Comparison of ENCODE assay signal across 11 cellular contexts in genomic region chr9:137575382-137575724, GRCh38. TPM values are rescaled to one million over a fixed set of nuclear protein-coding genes. Genes with fewer than 3 reads are reported as not detected.
DNase-seq lines count a peak whose midpoint lies in the region; ATAC-seq and TF ChIP-seq lines count a peak whose summit lies in the region.
"Had no signal": no experiment of that assay in that cellular context is flagged by ENCODE, and none has a peak within 500 bp of the region (broad histone marks: within the 10 kb centered on the region; RNA-seq: fewer than 3 reads in every experiment).

No MANE protein-coding gene starts in this region.

- CTCF ChIA-PET in activated CD4-positive, alpha-beta memory T cell treated with anti-CD3 and anti-CD28 coated beads for 36 hours (lab: Charles Lee) = interaction anchor here (0.6 kb wide), 1 partner anchor 487 kb away, joined by 3 read pairs; no protein-coding TSS in a partner anchor

- ATAC-seq in right cardiac atrium (no peak), HG03520 (IDR thresholded peaks at IDR 0.05; ENCODE audit: unreplicated experiment) (no peak), GM21737 (IDR thresholded peaks at IDR 0.05; ENCODE audit: unreplicated experiment) (no peak)

- TF ChIP-seq EP300 in ovary (IDR thresholded peaks at IDR 0.05) = no peak

- no peak overlapping the region for H3K27ac ChIP-seq in BLaER1
- peak overlapping the region; percentile 26 for H3K27ac ChIP-seq in right cardiac atrium (ENCODE audit: low read length)
- H3K27ac ChIP-seq in ovary = no peak overlapping the region
- H3K27ac ChIP-seq: skin epidermis had no signal

- WGBS in right cardiac atrium = 49% methylated on average over 9 of the region's 9 CpGs
- WGBS in ovary, 3 donors = 64 to 77% (median 74%) methylated on average over 9 of the region's 9 CpGs

- POLR2A ChIA-PET in activated CD4-positive, alpha-beta memory T cell treated with anti-CD3 and anti-CD28 coated beads for 36 hours (lab: Charles Lee) = interaction anchor here (1.7 kb wide), 1 partner anchor 23 kb away, joined by 6 read pairs; the partner anchor contains the start of gene MRPL41

- H3K4me1 Mint-ChIP-seq in activated CD4-positive, alpha-beta memory T cell treated with anti-CD3 and anti-CD28 coated beads for 36 hours (ENCODE audit: low read depth) = peaks cover 37% of the 10 kb centered on the region

- no peaks in the 10 kb centered on the region for H3K27me3 Mint-ChIP-seq in activated CD4-positive, alpha-beta memory T cell treated with anti-CD3 and anti-CD28 coated beads for 36 hours

- DNase-seq in GM06990 (ENCODE audit: extremely low read depth, insufficient read length) (no peak), right cardiac atrium (no peak), ovary (no peak), GOT3 (lab: John Stamatoyannopoulos, UW) (no peak)
- peak; percentile 50 for DNase-seq in activated CD4-positive, alpha-beta memory T cell treated with anti-CD3 and anti-CD28 coated beads for 36 hours
- DNase-seq: activated CD4-positive, CD25-positive, alpha-beta regulatory T cell treated with anti-CD3 and anti-CD28 coated beads, Interleukin-2, amount 50 U/mL, for 72 hours; SIG-M5 had no signal

- intact Hi-C loops in activated CD4-positive, alpha-beta memory T cell treated with anti-CD3 and anti-CD28 coated beads for 36 hours (cut with micrococcal nuclease) = no loop called here
- intact Hi-C loops in right cardiac atrium (cut with DNase I) = no loop called here
- intact Hi-C loops in ovary (cut with DNase I) = no loop called here

- H3K9me3 Mint-ChIP-seq in activated CD4-positive, alpha-beta memory T cell treated with anti-CD3 and anti-CD28 coated beads for 36 hours = no peaks in the 10 kb centered on the region

- H3K4me3 ChIP-seq in BLaER1 (no peak overlapping the region), GM06990 (replicated peaks; ENCODE audit: low read depth, low read length) (peak overlapping the region; percentile 2), right cardiac atrium (ENCODE audit: low read length) (no peak overlapping the region), ovary (no peak overlapping the region)
- H3K4me3 ChIP-seq: skin epidermis had no signal

- H3K4me2 ChIP-seq in BLaER1 = 0 out of 2 replicates have a peak overlapping the region, but pooled peaks have one; percentile 98

- no peaks in the 10 kb centered on the region for H3K9me3 ChIP-seq in BLaER1
- H3K9me3 ChIP-seq in right cardiac atrium (ENCODE audit: control insufficient read depth, low read length) = no peaks in the 10 kb centered on the region
- H3K9me3 ChIP-seq in ovary = no peaks in the 10 kb centered on the region

- H3K27me3 ChIP-seq in BLaER1 (no peaks in the 10 kb centered on the region), GM06990 (replicated peaks; ENCODE audit: control insufficient read depth, insufficient read depth, low read length) (no peaks in the 10 kb centered on the region), right cardiac atrium (ENCODE audit: control insufficient read depth, insufficient read depth) (no peaks in the 10 kb centered on the region), ovary (no peaks in the 10 kb centered on the region)

- TF ChIP-seq POLR2A in ovary (IDR thresholded peaks at IDR 0.05) = no peak

- peak overlapping the region; percentile 63 for H3K27ac Mint-ChIP-seq in activated CD4-positive, alpha-beta memory T cell treated with anti-CD3 and anti-CD28 coated beads for 36 hours

- peaks cover 26% of the 10 kb centered on the region for H3K36me3 Mint-ChIP-seq in activated CD4-positive, alpha-beta memory T cell treated with anti-CD3 and anti-CD28 coated beads for 36 hours

- H4K20me1 ChIP-seq in BLaER1 = peaks cover 59% of the 10 kb centered on the region

- H3K4me3 Mint-ChIP-seq in activated CD4-positive, alpha-beta memory T cell treated with anti-CD3 and anti-CD28 coated beads for 36 hours = no peak overlapping the region

- H3K4me1 ChIP-seq in BLaER1 = peaks cover 39% of the 10 kb centered on the region
- peaks cover 5% of the 10 kb centered on the region for H3K4me1 ChIP-seq in right cardiac atrium (ENCODE audit: control insufficient read depth, insufficient read depth, low read length)
- H3K4me1 ChIP-seq in ovary (ENCODE audit: insufficient read depth) = peaks cover 4% of the 10 kb centered on the region

- peaks cover 71% of the 10 kb centered on the region for H3K36me3 ChIP-seq in BLaER1
- peaks cover 21% of the 10 kb centered on the region for H3K36me3 ChIP-seq in GM06990 (ENCODE audit: control insufficient read depth, insufficient read depth, low read length)
- H3K36me3 ChIP-seq in ovary = no peaks in the 10 kb centered on the region

- TF ChIP-seq CTCF in GM06990 (IDR thresholded peaks at IDR 0.05; ENCODE audit: insufficient read depth, low read length, poor library complexity, severe bottlenecking) = no peak
- no peak for TF ChIP-seq CTCF in ovary (IDR thresholded peaks at IDR 0.05)

- 0 out of 2 replicates have a peak overlapping the region, but pooled peaks have one; percentile 93 for H3K9ac ChIP-seq in BLaER1

RNA-seq across cellular contexts. Expression of gene DPH7, which starts 3.4 kb away (rescaled TPM):
- 10 to 100 TPM; 26.6 to 30.3 TPM for total RNA-seq in activated CD4-positive, alpha-beta memory T cell treated with anti-CD3 and anti-CD28 coated beads for 36 hours
- total RNA-seq in right cardiac atrium = 10 to 100 TPM; 17.8 to 28.1 (median 21.1) TPM
- polyA plus RNA-seq in right cardiac atrium = 20.5 TPM
- total RNA-seq in ovary = 10 to 100 TPM; 29.7 to 37.7 (median 33.0) TPM
- 10 to 100 TPM; 15.4 to 38.2 TPM for polyA plus RNA-seq in ovary

RNA-seq across cellular contexts. Expression of gene ZMYND19, which starts 15.0 kb away (rescaled TPM):
- 10 to 100 TPM; 39.7 to 42.6 TPM for total RNA-seq in activated CD4-positive, alpha-beta memory T cell treated with anti-CD3 and anti-CD28 coated beads for 36 hours
- total RNA-seq in right cardiac atrium = 1 to 10 TPM; 7.6 to 9.4 (median 9.0) TPM
- 9.5 TPM for polyA plus RNA-seq in right cardiac atrium
- 10 to 100 TPM; 10.3 to 22.9 (median 16.5) TPM for total RNA-seq in ovary
- polyA plus RNA-seq in ovary = 10 to 100 TPM in 1 of 2 donors, 1 to 10 TPM in 1; 5.1 to 13.6 TPM

RNA-seq across cellular contexts. Expression of gene MRPL41, which starts 23.7 kb away (rescaled TPM):
- 10 to 100 TPM; 48.0 to 48.8 TPM for total RNA-seq in activated CD4-positive, alpha-beta memory T cell treated with anti-CD3 and anti-CD28 coated beads for 36 hours
- total RNA-seq in right cardiac atrium (100 to 1,000 TPM; 149 to 194 (median 185) TPM), ovary (10 to 100 TPM; 35.9 to 61.9 (median 48.3) TPM)
- polyA plus RNA-seq in right cardiac atrium (460 TPM), ovary (10 to 100 TPM in 1 of 2 donors, 1 to 10 TPM in 1; 1.0 to 54.8 TPM)

RNA-seq across cellular contexts. Expression of gene PNPLA7, which starts 25.2 kb away (rescaled TPM):
- total RNA-seq in activated CD4-positive, alpha-beta memory T cell treated with anti-CD3 and anti-CD28 coated beads for 36 hours = 1 to 10 TPM; 3.1 to 4.0 TPM
- total RNA-seq in right cardiac atrium (10 to 100 TPM in 1 of 4 donors, 1 to 10 TPM in 3; 7.4 to 13.0 (median 7.6) TPM), ovary (10 to 100 TPM in 5 of 7 donors, 1 to 10 TPM in 2; 4.5 to 29.3 (median 13.0) TPM)
- polyA plus RNA-seq in right cardiac atrium (5.5 TPM), ovary (10 to 100 TPM in 1 of 2 donors, 1 to 10 TPM in 1; 2.2 to 19.9 TPM)

RNA-seq across cellular contexts. Expression of gene ARRDC1, which starts 30.1 kb away (rescaled TPM):
- 10 to 100 TPM; 38.2 to 40.5 TPM for total RNA-seq in activated CD4-positive, alpha-beta memory T cell treated with anti-CD3 and anti-CD28 coated beads for 36 hours
- total RNA-seq in right cardiac atrium (10 to 100 TPM; 13.7 to 24.3 (median 20.2) TPM), ovary (10 to 100 TPM; 11.1 to 46.2 (median 13.8) TPM)
- polyA plus RNA-seq in right cardiac atrium (38.7 TPM), ovary (10 to 100 TPM in 1 of 2 donors, 1 to 10 TPM in 1; 5.2 to 20.6 TPM)
